25 cellular contexts compared by ENCODE assay signal in the genomic region with DNA sequence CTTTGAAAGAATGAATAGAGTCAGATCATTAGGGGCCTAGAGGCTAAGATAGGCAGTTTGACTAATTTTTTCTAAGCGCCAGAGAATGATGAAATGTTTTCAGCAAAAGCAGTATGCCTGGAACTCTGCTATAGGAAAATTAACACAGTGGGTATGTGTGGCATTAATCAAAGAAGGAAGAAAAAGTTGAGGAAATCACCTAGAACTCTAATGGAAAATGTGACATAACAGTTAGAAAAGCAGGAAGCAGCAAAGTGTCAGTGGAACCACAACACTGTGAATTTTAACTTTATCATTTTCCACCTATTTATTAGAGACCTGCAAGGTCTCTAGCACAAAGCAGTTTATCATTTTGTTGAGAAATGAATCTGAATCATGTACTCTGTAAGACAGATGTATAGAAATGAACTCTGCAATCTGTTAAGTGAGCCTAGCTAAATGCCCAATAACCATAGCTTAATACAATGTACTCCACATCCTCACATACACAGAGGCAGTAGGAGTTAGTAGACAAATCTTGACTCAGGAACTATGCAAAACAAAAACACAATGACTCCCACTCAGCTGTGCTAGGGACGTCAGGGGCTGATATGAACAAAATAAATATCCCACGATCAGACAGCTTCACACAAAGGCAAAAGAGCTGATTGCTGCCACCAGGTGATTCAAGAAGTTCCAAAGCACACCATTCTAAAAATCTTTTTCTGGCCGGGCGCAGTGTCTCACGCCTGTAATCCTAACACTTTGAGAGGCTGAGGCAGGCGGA.
DNase-seq lines count a peak whose midpoint lies in the region; ATAC-seq and TF ChIP-seq lines count a peak whose summit lies in the region.
"Had no signal": no experiment of that assay in that cellular context is flagged by ENCODE, and none has a peak within 500 bp of the region (broad histone marks: within the 10 kb centered on the region; RNA-seq: fewer than 3 reads in every experiment).

No MANE protein-coding gene starts in this region.

- in situ Hi-C loops in brain microvascular endothelial cell (cut with HindIII; ENCODE audit: low pct_ligation_motif_present, low sequenced_read_pairs) = no loop called here
- in situ Hi-C loops in mammary epithelial cell (cut with MboI; ENCODE audit: low sequenced_read_pairs in 2 of 2) = no loop called here

- H3K4me3 Mint-ChIP-seq in neural progenitor cell = no peak overlapping the region
- H3K4me3 Mint-ChIP-seq: CD4-positive, alpha-beta T cell; GM23338 had no signal

- CTCF ChIA-PET in mammary epithelial cell (lab: Charles Lee; ENCODE audit: low non-redundant PET) = no interaction called here

- dilution Hi-C loops in mammary epithelial cell (cut with HindIII; ENCODE audit: low sequenced_read_pairs) = no loop called here

- H3K9me2 ChIP-seq in Loucy (replicated peaks; ENCODE audit: low read depth, low read length) = no peaks in the 10 kb centered on the region

- no TSS peak for BruUV-seq in mammary epithelial cell (replicated peaks; lab: Mats Ljungman, UMichigan)

- H3K27ac ChIP-seq in BLaER1 treated with 17β-estradiol and CSF1 and Interleukin-3, amounts not matched to agents 10 nM and 100 nM = no peak overlapping the region
- H3K27ac ChIP-seq in brain microvascular endothelial cell = peak overlapping the region; percentile 60
- no peak overlapping the region for H3K27ac ChIP-seq in mammary epithelial cell (ENCODE audit: insufficient read depth, low read depth, low read length)
- no peak overlapping the region for H3K27ac ChIP-seq in neural progenitor cell
- H3K27ac ChIP-seq: HL-60 had no signal

- peaks cover 7% of the 10 kb centered on the region for H3K36me3 Mint-ChIP-seq in neural progenitor cell

- no peak overlapping the region for H3K4me3 ChIP-seq in BLaER1 treated with 17β-estradiol and CSF1 and Interleukin-3, amounts not matched to agents 10 nM and 100 nM
- no peak overlapping the region for H3K4me3 ChIP-seq in Loucy (ENCODE audit: low read length, poor library complexity, severe bottlenecking)
- no peak overlapping the region for H3K4me3 ChIP-seq in brain microvascular endothelial cell (ENCODE audit: low read depth, low read length)
- no peak overlapping the region for H3K4me3 ChIP-seq in fibroblast of villous mesenchyme (ENCODE audit: low read depth, low read length)
- H3K4me3 ChIP-seq in mammary epithelial cell (replicated peaks in 1 of 3; ENCODE audit: insufficient read depth in 1 of 3, low read depth in 2 of 3, low read length in 3 of 3) = no peak overlapping the region
- H3K4me3 ChIP-seq in neural progenitor cell = no peak overlapping the region
- H3K4me3 ChIP-seq: GM12878, GM23338, HAP-1, K562 had no signal

- no peaks in the 10 kb centered on the region for H3K79me2 ChIP-seq in Loucy (ENCODE audit: insufficient read depth, low read length)
- no peaks in the 10 kb centered on the region for H3K79me2 ChIP-seq in mammary epithelial cell (ENCODE audit: insufficient read depth, low read length)
- H3K79me2 ChIP-seq in neural progenitor cell (ENCODE audit: low read depth) = no peaks in the 10 kb centered on the region

- H3K9ac ChIP-seq in BLaER1 treated with 17β-estradiol and CSF1 and Interleukin-3, amounts not matched to agents 10 nM and 100 nM = no peak overlapping the region
- H3K9ac ChIP-seq in Loucy (ENCODE audit: low read depth, low read length, poor library complexity, severe bottlenecking) = peak overlapping the region; percentile 1
- H3K9ac ChIP-seq in mammary epithelial cell (ENCODE audit: insufficient read depth, low read length) = no peak overlapping the region
- no peak overlapping the region for H3K9ac ChIP-seq in neural progenitor cell

- no peak for ATAC-seq in activated CD4-positive, CD25-positive, alpha-beta regulatory T cell treated with anti-CD3 and anti-CD28 coated beads, Interleukin-2, amount 50 U/mL, for 24 hours
- ATAC-seq: GM12878, GM23338, HepG2, K562, Panc1 had no signal

- 89% methylated on average over 7 of the region's 7 CpGs for WGBS in mammary epithelial cell (ENCODE audit: low coverage, missing lambda C conversion rate)

- peaks cover 23% of the 10 kb centered on the region for H3K9me3 Mint-ChIP-seq in neural progenitor cell

- H3K4me1 ChIP-seq in BLaER1 treated with 17β-estradiol and CSF1 and Interleukin-3, amounts not matched to agents 10 nM and 100 nM = peaks cover 0 to 14% (median 8%) of the 10 kb centered on the region in 10 experiments; a peak in 11 of 20 replicates
- H3K4me1 ChIP-seq in Loucy (ENCODE audit: insufficient read depth, low read length, poor library complexity, severe bottlenecking) (peaks cover 34% of the 10 kb centered on the region), mammary epithelial cell (ENCODE audit: insufficient read depth, low read length) (no peaks in the 10 kb centered on the region), neural progenitor cell (no peaks in the 10 kb centered on the region)
- H3K4me1 ChIP-seq: BE2C, HAP-1 had no signal

- peaks cover 7 to 16% (median 12%) of the 10 kb centered on the region in 11 experiments; a peak in 18 of 22 replicates for H3K9me3 ChIP-seq in BLaER1 treated with 17β-estradiol and CSF1 and Interleukin-3, amounts not matched to agents 10 nM and 100 nM (replicated peaks in 1 of 11)
- H3K9me3 ChIP-seq in Loucy (ENCODE audit: insufficient read depth, low read depth, low read length) (peaks cover 15% of the 10 kb centered on the region), mammary epithelial cell (replicated peaks; ENCODE audit: insufficient read depth, low read length) (peaks cover 3% of the 10 kb centered on the region), neural progenitor cell (ENCODE audit: low read depth) (peaks cover 14% of the 10 kb centered on the region)
- H3K9me3 ChIP-seq: BE2C, HAP-1 had no signal

- no peaks in the 10 kb centered on the region for H3K36me3 ChIP-seq in BLaER1 treated with 17β-estradiol and CSF1 and Interleukin-3, amounts not matched to agents 10 nM and 100 nM
- H3K36me3 ChIP-seq in Loucy (ENCODE audit: insufficient read depth, low read length) = no peaks in the 10 kb centered on the region; the same call in 1 of the 2 replicates
- H3K36me3 ChIP-seq in brain microvascular endothelial cell (replicated peaks) = no peaks in the 10 kb centered on the region
- H3K36me3 ChIP-seq in mammary epithelial cell (ENCODE audit: insufficient read depth, low read length) = no peaks in the 10 kb centered on the region
- no peaks in the 10 kb centered on the region for H3K36me3 ChIP-seq in neural progenitor cell
- H3K36me3 ChIP-seq: BE2C, HAP-1 had no signal

- H3K27ac Mint-ChIP-seq in neural progenitor cell = no peak overlapping the region
- H3K27ac Mint-ChIP-seq: CD4-positive, alpha-beta T cell; GM23338 had no signal

- no peaks in the 10 kb centered on the region for H3K27me3 ChIP-seq in BLaER1 treated with 17β-estradiol and CSF1 and Interleukin-3, amounts not matched to agents 10 nM and 100 nM
- H3K27me3 ChIP-seq in Loucy (ENCODE audit: insufficient read depth, low read length, poor library complexity, severe bottlenecking) (no peaks in the 10 kb centered on the region), brain microvascular endothelial cell (replicated peaks) (no peaks in the 10 kb centered on the region), mammary epithelial cell (ENCODE audit: insufficient read depth, low read length) (no peaks in the 10 kb centered on the region), neural progenitor cell (no peaks in the 10 kb centered on the region)
- H3K27me3 ChIP-seq: BE2C had no signal

- TF ChIP-seq CTCF in Loucy (conservative IDR thresholded peaks at IDR 0.05; ENCODE audit: low read length) (no peak), brain microvascular endothelial cell (IDR thresholded peaks at IDR 0.05; ENCODE audit: low read depth, low read length, missing control alignments) (no peak), fibroblast of villous mesenchyme (IDR thresholded peaks at IDR 0.05; ENCODE audit: insufficient read depth, low read depth, low read length) (no peak), mammary epithelial cell (conservative IDR thresholded peaks at IDR 0.05 in 1 of 2, IDR thresholded peaks at IDR 0.05 in 1 of 2; ENCODE audit: extremely low read depth in 1 of 2, insufficient read depth in 1 of 2, low read depth in 1 of 2, low read length in 2 of 2) (no peak), neural progenitor cell (IDR thresholded peaks at IDR 0.05) (no peak)

- peak overlapping the region in 7 of 11 experiments; percentile 5 to 44 (median 21); a peak in 8 of 22 replicates for H3K4me2 ChIP-seq in BLaER1 treated with 17β-estradiol and CSF1 and Interleukin-3, amounts not matched to agents 10 nM and 100 nM
- H3K4me2 ChIP-seq in Loucy (ENCODE audit: low read depth, low read length, poor library complexity, severe bottlenecking) = peak overlapping the region; percentile 21
- no peak overlapping the region for H3K4me2 ChIP-seq in mammary epithelial cell (ENCODE audit: insufficient read depth, low read depth, low read length)
- H3K4me2 ChIP-seq in neural progenitor cell = no peak overlapping the region
- H3K4me2 ChIP-seq: GM23338 had no signal

- DNase-seq in brain microvascular endothelial cell (peak; percentile 85), fibroblast of villous mesenchyme (ENCODE audit: low read depth) (peak; percentile 48), mammary epithelial cell (no peak), neural progenitor cell (ENCODE audit: low spot score) (no peak)
- DNase-seq: BE2C; CD4-positive, alpha-beta T cell; COR-L47; DMS 273 treated with DMSO at 0.1 percent for 48 hours; DMS79 treated with DMSO at 0.1 percent for 48 hours; NCI-H1694; NCI-H2081; NCI-H2171; NCI-H345; NCI-H524; NCI-H774 had no signal

- peaks cover 2% of the 10 kb centered on the region for H3K27me3 Mint-ChIP-seq in neural progenitor cell (ENCODE audit: insufficient read depth, low read depth)
- H3K27me3 Mint-ChIP-seq: CD4-positive, alpha-beta T cell had no signal

- H3F3A ChIP-seq in Loucy (ENCODE audit: low read depth) (no peaks in the 10 kb centered on the region), neural progenitor cell (ENCODE audit: low read depth) (no peaks in the 10 kb centered on the region)

- H3K4me1 Mint-ChIP-seq in neural progenitor cell = peaks cover 3% of the 10 kb centered on the region
- H3K4me1 Mint-ChIP-seq: GM23338 had no signal

- intact Hi-C loops in mammary epithelial cell (cut with micrococcal nuclease) = no loop called here

- no peaks in the 10 kb centered on the region for H4K20me1 ChIP-seq in BLaER1 treated with 17β-estradiol and CSF1 and Interleukin-3, amounts not matched to agents 10 nM and 100 nM
- H4K20me1 ChIP-seq in Loucy (ENCODE audit: insufficient read depth, low read length, poor library complexity, severe bottlenecking) (no peaks in the 10 kb centered on the region), mammary epithelial cell (ENCODE audit: insufficient read depth, low read length) (no peaks in the 10 kb centered on the region), neural progenitor cell (ENCODE audit: low read depth) (no peaks in the 10 kb centered on the region)

- H2AFZ ChIP-seq in Loucy (ENCODE audit: low read length) (peak overlapping the region; percentile 2; the same call in 1 of the 2 replicates), mammary epithelial cell (ENCODE audit: low read depth, low read length) (no peak overlapping the region), neural progenitor cell (replicated peaks) (no peak overlapping the region)
- H2AFZ ChIP-seq: GM23338 had no signal

Comparison
In these comparisons a context has a peak if more than half of its experiments do, and no peak if none do; other contexts are left out.
1. H3K4me2 ChIP-seq: peak in BLaER1 treated with 17β-estradiol and CSF1 and Interleukin-3, amounts not matched to agents 10 nM and 100 nM (7 of 11) and Loucy (single experiment); none in mammary epithelial cell (single experiment) and neural progenitor cell (single experiment).
2. DNase-seq: peak in brain microvascular endothelial cell (single experiment) and fibroblast of villous mesenchyme (single experiment); none in mammary epithelial cell (single experiment) and neural progenitor cell (single experiment).